In genomic region chr17:33949100-33949499, GRCh38 we compare ENCODE assay signal across 14 cellular contexts.
DNase-seq lines count a peak whose midpoint lies in the region; ATAC-seq, FAIRE-seq and TF ChIP-seq lines count a peak whose summit lies in the region.
"Had no signal": no experiment of that assay in that cellular context is flagged by ENCODE, and none has a peak within 500 bp of the region (broad histone marks: within the 10 kb centered on the region; RNA-seq: fewer than 3 reads in every experiment).

No MANE protein-coding gene starts in this region.

- peak in 3 of 4 donors; percentile 45 to 72 (median 50) for ATAC-seq in pancreas
- ATAC-seq: T-cell had no signal

- TF ChIP-seq EP300 in Ishikawa (IDR thresholded peaks at IDR 0.05; ENCODE audit: borderline replicate concordance): no peak

- no peak overlapping the region for H3K27ac ChIP-seq in pancreas

- no peaks in the 10 kb centered on the region for H3K27me3 ChIP-seq in pancreas

- H3K27ac Mint-ChIP-seq in osteocyte (ENCODE audit: unreplicated experiment): no peak overlapping the region
- H3K27ac Mint-ChIP-seq: T-cell had no signal

- no peak for TF ChIP-seq CTCF in pancreas (IDR thresholded peaks at IDR 0.05)
- TF ChIP-seq CTCF in osteocyte (IDR thresholded peaks at IDR 0.05): no peak

- FAIRE-seq in pancreas (lab: Jason Lieb, UNC): no peak
- FAIRE-seq: G401.6 had no signal

- H3K36me3 ChIP-seq in pancreas: no peaks in the 10 kb centered on the region
- H3K36me3 ChIP-seq: HAP-1 had no signal

- no peaks in the 10 kb centered on the region for H3K27me3 Mint-ChIP-seq in osteocyte (ENCODE audit: unreplicated experiment)

- no peaks in the 10 kb centered on the region for H3K4me1 Mint-ChIP-seq in osteocyte (ENCODE audit: unreplicated experiment)
- H3K4me1 Mint-ChIP-seq: T-cell had no signal

- no peaks in the 10 kb centered on the region for H3K9me3 ChIP-seq in pancreas
- H3K9me3 ChIP-seq: HAP-1 had no signal

- peak; percentile 31; the same call in 1 of the 2 replicates for TF ChIP-seq RAD21 in Ishikawa (IDR thresholded peaks at IDR 0.05; ENCODE audit: low read depth)

- H3K4me3 ChIP-seq in pancreas: no peak overlapping the region
- H3K4me3 ChIP-seq: HAP-1 had no signal

- H3K4me3 Mint-ChIP-seq in osteocyte (ENCODE audit: unreplicated experiment): no peak overlapping the region
- H3K4me3 Mint-ChIP-seq: T-cell had no signal

- H3K36me3 Mint-ChIP-seq in osteocyte (ENCODE audit: unreplicated experiment): no peaks in the 10 kb centered on the region
- H3K36me3 Mint-ChIP-seq: T-cell had no signal

- 46 to 54% methylated on average over 4 of the region's 4 CpGs for WGBS in pancreas, 2 donors

- DNase-seq in DMS53 (lab: John Stamatoyannopoulos, UW) (peak; percentile 7), DMS53 treated with DMSO at 0.1 percent for 48 hours (lab: John Stamatoyannopoulos, UW; ENCODE audit: unreplicated experiment) (no peak), cerebellar cortex (ENCODE audit: low spot score) (peak; percentile 32), pancreas (peak in 3 of 6 donors; percentile 25 to 45 (median 30)), osteocyte (ENCODE audit: extremely low spot score, unreplicated experiment) (no peak), GOT3 (lab: John Stamatoyannopoulos, UW) (no peak), activated gamma-delta T cell treated with Interleukin-2 at 50 U/mL for 16 hours (no peak)
- DNase-seq: head of caudate nucleus; NCI-H524 treated with DMSO at 0.1 percent for 48 hours; stimulated activated CD8-positive, alpha-beta memory T cell treated with anti-CD3 and anti-CD28 coated beads, Interleukin-4, amount 100 ng/mL, for 48 hours; T-cell had no signal

- peaks cover 10% of the 10 kb centered on the region for H3K9me3 Mint-ChIP-seq in osteocyte (ENCODE audit: unreplicated experiment)
- H3K9me3 Mint-ChIP-seq: T-cell had no signal

- intact Hi-C loops in pancreas (cut with DNase I): loop anchor here in 1 of 3 donors (10.0 kb wide), 1 partner anchor 164 kb away; no protein-coding TSS in a partner anchor

- no peaks in the 10 kb centered on the region for H3K4me1 ChIP-seq in pancreas
- H3K4me1 ChIP-seq: HAP-1 had no signal

TF ChIP-seq in Ishikawa, 13 proteins besides CTCF, POLR2A, EP300 and RAD21:
- TF ChIP-seq MAX (IDR thresholded peaks at IDR 0.05) (no peak), TCF12 (IDR thresholded peaks at IDR 0.05; ENCODE audit: low read depth) (no peak), FOXM1 (IDR thresholded peaks at IDR 0.05; ENCODE audit: borderline replicate concordance, low read depth) (no peak), NFIC (IDR thresholded peaks at IDR 0.05) (no peak), TAF1 (IDR thresholded peaks at IDR 0.05; ENCODE audit: low read depth) (no peak), ZBTB7A (IDR thresholded peaks at IDR 0.05; ENCODE audit: low read depth) (no peak), EGR1 (IDR thresholded peaks at IDR 0.05) (no peak), CEBPB (IDR thresholded peaks at IDR 0.05) (no peak)
TF ChIP-seq in Ishikawa: peak in this region for 0.

Comparison
In these comparisons a context has a peak if more than half of its experiments do, and no peak if none do; other contexts are left out.
1. DNase-seq: peak in DMS53 (single experiment) and cerebellar cortex (single experiment); none in DMS53 treated with DMSO at 0.1 percent for 48 hours (single experiment), osteocyte (single experiment), GOT3 (single experiment) and activated gamma-delta T cell treated with Interleukin-2 at 50 U/mL for 16 hours (single experiment).